Comparison of ENCODE assay signal across 8 cellular contexts in the genomic region with DNA sequence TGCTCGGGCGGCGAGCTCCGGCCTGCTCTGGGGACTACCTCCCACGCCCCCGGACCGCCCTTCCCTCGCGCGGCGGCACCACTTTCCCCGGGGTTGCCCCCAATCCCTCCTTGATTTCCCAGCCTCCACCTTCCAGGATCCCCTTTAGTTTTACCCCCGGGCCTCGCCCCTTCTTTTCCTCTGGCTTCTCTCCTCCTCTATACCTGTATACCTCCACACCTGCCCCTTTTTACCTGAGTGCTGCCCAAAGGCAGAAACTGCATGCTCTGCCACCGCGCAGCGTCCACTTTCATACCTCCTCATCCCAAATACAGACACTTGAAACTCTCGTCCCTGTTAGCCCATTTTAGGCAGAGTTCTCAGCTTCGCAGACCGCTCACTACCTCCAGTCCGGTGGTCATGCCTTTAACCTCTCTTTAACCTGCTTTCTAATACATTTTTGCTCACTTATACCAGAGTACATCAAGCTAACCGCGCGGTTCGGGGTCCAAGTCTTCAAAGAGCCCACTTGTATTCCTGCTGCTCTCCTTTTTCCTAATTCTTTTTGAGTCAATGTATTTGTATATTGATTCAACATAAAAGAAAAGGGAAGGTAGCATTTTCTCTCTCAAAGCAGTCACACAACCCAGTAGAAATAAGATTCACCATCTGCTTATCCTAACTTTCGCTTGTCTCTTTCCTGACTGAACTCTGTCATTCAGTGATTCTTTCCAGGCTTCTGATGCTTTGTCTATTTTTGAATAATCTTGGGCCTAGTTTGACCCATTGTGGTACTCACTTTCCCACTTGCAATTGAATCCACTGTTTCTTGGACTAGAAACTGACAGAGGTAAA. TPM values are rescaled to one million over a fixed set of nuclear protein-coding genes. Genes with fewer than 3 reads are reported as not detected.
DNase-seq lines count a peak whose midpoint lies in the region; ATAC-seq and TF ChIP-seq lines count a peak whose summit lies in the region.

No MANE protein-coding gene starts in this region.

- DNase-seq in AG09309 (ENCODE audit: low read depth) = no peak
- no peak for DNase-seq in activated T-cell treated with anti-CD3 and anti-CD28 coated beads, Interleukin-2, amount 50 U/mL, for 4 hours
- no peak for DNase-seq in Right ventricle myocardium inferior (ENCODE audit: missing footprints)
- peak in 1 of 2 donors; percentile 52 for DNase-seq in trophoblast cell
- no peak for DNase-seq in COR-L47 (lab: John Stamatoyannopoulos, UW)

- peak overlapping the region; percentile 57 for H2AK5ac ChIP-seq in trophoblast cell (ENCODE audit: low read length)

- no peaks in the 10 kb centered on the region for H3K9me3 ChIP-seq in trophoblast cell (ENCODE audit: insufficient read depth, low read depth, low read length)

- intact Hi-C loops in Right ventricle myocardium inferior (cut with DNase I) = loop anchor here (10.0 kb wide), 1 partner anchor 62 kb away; no protein-coding TSS in a partner anchor

- peak overlapping the region; percentile 100 for H3K4me3 Mint-ChIP-seq in activated T-cell treated with anti-CD3 and anti-CD28 coated beads, Interleukin-2, amount 50 U/mL, for 4 hours

- H3K4me2 ChIP-seq in KMS-11 (peak overlapping the region; percentile 71), trophoblast cell (ENCODE audit: low read length) (peak overlapping the region; percentile 63)

- H2BK12ac ChIP-seq in trophoblast cell (ENCODE audit: low read length) = peak overlapping the region; percentile 19

- H4K8ac ChIP-seq in trophoblast cell (ENCODE audit: low read depth, low read length) = peak overlapping the region; percentile 91

- H4K91ac ChIP-seq in trophoblast cell (ENCODE audit: low read depth, low read length) = peak overlapping the region; percentile 85

- no peak for TF ChIP-seq CTCF in AG09309 (IDR thresholded peaks at IDR 0.05; ENCODE audit: control insufficient read depth, insufficient read depth, low read depth, low read length, missing control alignments)
- no peak for TF ChIP-seq CTCF in KMS-11 (conservative IDR thresholded peaks at IDR 0.05; ENCODE audit: low read depth, low read length)

- H2BK120ac ChIP-seq in trophoblast cell (ENCODE audit: insufficient read depth, low read length, poor library complexity) = peak overlapping the region; percentile 65

- H2BK5ac ChIP-seq in trophoblast cell (ENCODE audit: low read depth, low read length, poor library complexity) = peak overlapping the region; percentile 90

- ATAC-seq in GM18873 (IDR thresholded peaks at IDR 0.05; ENCODE audit: low FRiP score, unreplicated experiment) (peak; percentile 1), Right ventricle myocardium inferior (peak; percentile 46), GM19328 (IDR thresholded peaks at IDR 0.05; ENCODE audit: unreplicated experiment) (no peak)
- ATAC-seq in activated T-cell treated with anti-CD3 and anti-CD28 coated beads, Interleukin-2, amount 50 U/mL, for 4 hours = no peak

- H3K79me2 ChIP-seq in KMS-11 (ENCODE audit: insufficient read depth, low read depth) (peaks cover 35% of the 10 kb centered on the region), trophoblast cell (ENCODE audit: control insufficient read depth, insufficient read depth, low read length, poor library complexity) (peaks cover 18% of the 10 kb centered on the region)

- H3K4me3 ChIP-seq in AG09309 (ENCODE audit: control insufficient read depth, low read depth, low read length) (peak overlapping the region; percentile 79), KMS-11 (IDR thresholded peaks at IDR 0.05; ENCODE audit: insufficient read depth, low read depth, low read length) (no peak overlapping the region), trophoblast cell (ENCODE audit: low read depth, low read length) (peak overlapping the region; percentile 92)

- H3K36me3 Mint-ChIP-seq in activated T-cell treated with anti-CD3 and anti-CD28 coated beads, Interleukin-2, amount 50 U/mL, for 4 hours (ENCODE audit: insufficient read depth) = peaks cover 7% of the 10 kb centered on the region

- peak overlapping the region; percentile 82 for H3K4ac ChIP-seq in trophoblast cell (ENCODE audit: low read depth, low read length)

- H2AFZ ChIP-seq in KMS-11 (ENCODE audit: low read depth) = no peak overlapping the region; the same call in 1 of the 2 replicates
- peak overlapping the region; percentile 32 for H2AFZ ChIP-seq in trophoblast cell (ENCODE audit: insufficient read depth, low read length, poor library complexity)

- H3K4me1 ChIP-seq in KMS-11 (ENCODE audit: low read depth, poor library complexity, severe bottlenecking) = peaks cover 25% of the 10 kb centered on the region
- H3K4me1 ChIP-seq in trophoblast cell (ENCODE audit: control insufficient read depth in 1 of 2, insufficient read depth in 2 of 2, low read length in 2 of 2) = peaks cover 4% of the 10 kb centered on the region in 2 experiments

- H3K23ac ChIP-seq in trophoblast cell (ENCODE audit: low read length) = no peak overlapping the region

- no CpG with 5 or more reads among the region's 26 CpGs for WGBS in trophoblast cell (ENCODE audit: extremely low coverage, insufficient coverage, insufficient read length)

- H3K27ac ChIP-seq in KMS-11 (peak overlapping the region; percentile 30; the same call in 1 of the 2 replicates), trophoblast cell (ENCODE audit: low read depth, low read length) (peak overlapping the region; percentile 96)

- H3K9ac ChIP-seq in KMS-11 = peak overlapping the region; percentile 63
- H3K9ac ChIP-seq in trophoblast cell (ENCODE audit: low read length) = peak overlapping the region; percentile 86

- peak overlapping the region; percentile 92 for H4K12ac ChIP-seq in trophoblast cell (ENCODE audit: low read depth, low read length)

- H3K9me3 Mint-ChIP-seq in activated T-cell treated with anti-CD3 and anti-CD28 coated beads, Interleukin-2, amount 50 U/mL, for 4 hours = no peaks in the 10 kb centered on the region

- peak overlapping the region; percentile 88 for H3K14ac ChIP-seq in trophoblast cell (ENCODE audit: low read length)

- peaks cover 50% of the 10 kb centered on the region for H3K4me1 Mint-ChIP-seq in activated T-cell treated with anti-CD3 and anti-CD28 coated beads, Interleukin-2, amount 50 U/mL, for 4 hours (ENCODE audit: low read depth)

- H3K18ac ChIP-seq in trophoblast cell (ENCODE audit: low read length) = peak overlapping the region; percentile 82

- H3K27me3 ChIP-seq in KMS-11 (ENCODE audit: insufficient read depth, low read depth) (no peaks in the 10 kb centered on the region), trophoblast cell (ENCODE audit: insufficient read depth, low read length) (no peaks in the 10 kb centered on the region)

- H4K20me1 ChIP-seq in KMS-11 (ENCODE audit: insufficient read depth) = no peaks in the 10 kb centered on the region

- H3K27me3 Mint-ChIP-seq in activated T-cell treated with anti-CD3 and anti-CD28 coated beads, Interleukin-2, amount 50 U/mL, for 4 hours (ENCODE audit: low read depth) = peaks cover 2% of the 10 kb centered on the region

- no peaks in the 10 kb centered on the region for H3K36me3 ChIP-seq in KMS-11 (ENCODE audit: insufficient read depth)
- no peaks in the 10 kb centered on the region for H3K36me3 ChIP-seq in trophoblast cell (ENCODE audit: control insufficient read depth in 1 of 2, insufficient read depth in 2 of 2, low read length in 2 of 2)

- H3K79me1 ChIP-seq in trophoblast cell (ENCODE audit: low read length) = peaks cover 18% of the 10 kb centered on the region

RNA-seq across cellular contexts. Expression of a gene that starts 0.9 kb away (rescaled TPM):
- 10 to 100 TPM; 18.7 to 23.8 (median 22.7) TPM for total RNA-seq in activated T-cell treated with anti-CD3 and anti-CD28 coated beads, Interleukin-2, amount 50 U/mL, for 4 hours
- total RNA-seq in Right ventricle myocardium inferior = 14.1 TPM
- polyA plus RNA-seq in trophoblast cell (2013) = 21.4 and 22.5 TPM in 2 replicates

Comparison
In these comparisons a context has a peak if more than half of its experiments do, and no peak if none do; other contexts are left out.
1. ATAC-seq: peak in GM18873 (single experiment) and Right ventricle myocardium inferior (single experiment); none in activated T-cell treated with anti-CD3 and anti-CD28 coated beads, Interleukin-2, amount 50 U/mL, for 4 hours (0 of 2) and GM19328 (single experiment).